32 cellular contexts compared by ENCODE assay signal in genomic region chr5:164341056-164341619, GRCh38.
A peak's percentile ranks its signal among the peaks of the same experiment; 100 is the strongest.
DNase-seq lines count a peak whose midpoint lies in the region; ATAC-seq and TF ChIP-seq lines count a peak whose summit lies in the region.
"Had no signal": no experiment of that assay in that cellular context is flagged by ENCODE, and none has a peak within 500 bp of the region (broad histone marks: within the 10 kb centered on the region; RNA-seq: fewer than 3 reads in every experiment).

No MANE protein-coding gene starts in this region.

- H3K9me3 Mint-ChIP-seq in osteocyte (ENCODE audit: unreplicated experiment): peaks cover 3% of the 10 kb centered on the region
- peaks cover 2 to 13% (median 3%) of the 10 kb centered on the region in 8 donors for H3K9me3 Mint-ChIP-seq in CD4-positive, alpha-beta memory T cell
- H3K9me3 Mint-ChIP-seq: mesothelial cell of epicardium had no signal

- intact Hi-C loops in CD4-positive, alpha-beta memory T cell (cut with micrococcal nuclease): no loop called here

- H3K36me3 Mint-ChIP-seq in osteocyte (ENCODE audit: unreplicated experiment): no peaks in the 10 kb centered on the region
- H3K36me3 Mint-ChIP-seq in CD4-positive, alpha-beta memory T cell: no peaks in the 10 kb centered on the region
- H3K36me3 Mint-ChIP-seq: mesothelial cell of epicardium, naive B cell, T-cell had no signal

- H3K4me3 Mint-ChIP-seq in osteocyte (ENCODE audit: unreplicated experiment): no peak overlapping the region
- H3K4me3 Mint-ChIP-seq in CD4-positive, alpha-beta memory T cell: no peak overlapping the region
- H3K4me3 Mint-ChIP-seq: activated CD4-positive, alpha-beta memory T cell treated with anti-CD3 and anti-CD28 coated beads, Interleukin-2, amount 10 ng/mL, durations not matched to agents 7 days and 5 days; B cell; mesothelial cell of epicardium; naive B cell; stimulated activated naive CD8-positive, alpha-beta T cell treated with anti-CD3 and anti-CD28 coated beads, Interleukin-15, amount 100 ng/mL, for 72 hours; T-cell had no signal

- no peaks in the 10 kb centered on the region for H3K27me3 ChIP-seq in CD4-positive, alpha-beta memory T cell (ENCODE audit: insufficient read depth, low read length)
- H3K27me3 ChIP-seq: pancreas, right atrium auricular region, thyroid gland had no signal

- no peak overlapping the region for H3K27ac ChIP-seq in CD4-positive, alpha-beta memory T cell (ENCODE audit: low read depth, low read length)
- H3K27ac ChIP-seq: HL-60, pancreas, right atrium auricular region, thyroid gland had no signal

- no peaks in the 10 kb centered on the region for H3K36me3 ChIP-seq in CD4-positive, alpha-beta memory T cell (ENCODE audit: insufficient read depth, low read length)
- H3K36me3 ChIP-seq: pancreas, right atrium auricular region, thyroid gland had no signal

- H3K27ac Mint-ChIP-seq in osteocyte (ENCODE audit: unreplicated experiment): no peak overlapping the region
- no peak overlapping the region for H3K27ac Mint-ChIP-seq in CD4-positive, alpha-beta memory T cell
- H3K27ac Mint-ChIP-seq: activated CD4-positive, alpha-beta memory T cell treated with anti-CD3 and anti-CD28 coated beads, Interleukin-2, amount 10 ng/mL, durations not matched to agents 7 days and 5 days; B cell; mesothelial cell of epicardium; stimulated activated naive CD8-positive, alpha-beta T cell treated with anti-CD3 and anti-CD28 coated beads, Interleukin-15, amount 100 ng/mL, for 72 hours; T-cell had no signal

- no peaks in the 10 kb centered on the region for H3K4me1 ChIP-seq in CD4-positive, alpha-beta memory T cell (ENCODE audit: insufficient read depth, low read length)
- H3K4me1 ChIP-seq: pancreas, right atrium auricular region, thyroid gland had no signal

- POLR2A ChIA-PET in CD4-positive, alpha-beta memory T cell (lab: Charles Lee; ENCODE audit: partially characterized antibody): no interaction called here

- H3K9me3 ChIP-seq in CD4-positive, alpha-beta memory T cell (ENCODE audit: control insufficient read depth in 1 of 2, low read length in 2 of 2): no peaks in the 10 kb centered on the region
- H3K9me3 ChIP-seq: pancreas, right atrium auricular region, thyroid gland had no signal

- no peak overlapping the region for H3K4me3 ChIP-seq in fibroblast of the aortic adventitia (ENCODE audit: low read depth, low read length)
- no peak overlapping the region for H3K4me3 ChIP-seq in CD4-positive, alpha-beta memory T cell (ENCODE audit: low read length in 2 of 2)
- H3K4me3 ChIP-seq: pancreas, right atrium auricular region, smooth muscle cell, thyroid gland had no signal

- CTCF ChIA-PET in CD4-positive, alpha-beta memory T cell (lab: Charles Lee; ENCODE audit: partially characterized antibody): no interaction called here

- no peaks in the 10 kb centered on the region for H3K27me3 Mint-ChIP-seq in osteocyte (ENCODE audit: unreplicated experiment)
- no peaks in the 10 kb centered on the region for H3K27me3 Mint-ChIP-seq in CD4-positive, alpha-beta memory T cell
- H3K27me3 Mint-ChIP-seq: activated CD4-positive, alpha-beta memory T cell treated with anti-CD3 and anti-CD28 coated beads, Interleukin-2, amount 10 ng/mL, durations not matched to agents 7 days and 5 days; B cell; stimulated activated naive CD8-positive, alpha-beta T cell treated with anti-CD3 and anti-CD28 coated beads, Interleukin-15, amount 100 ng/mL, for 72 hours; T-cell had no signal

- DNase-seq in NCI-H748 (lab: John Stamatoyannopoulos, UW; ENCODE audit: unreplicated experiment): peak; percentile 7
- DNase-seq in NCI-H748 treated with DMSO at 0.1 percent for 48 hours (lab: John Stamatoyannopoulos, UW): no peak
- peak; percentile 99 for DNase-seq in SK-MEL-5 (ENCODE audit: low read depth, low spot score)
- DNase-seq in fibroblast of the aortic adventitia (ENCODE audit: low read depth): peak; percentile 38
- DNase-seq in osteocyte (ENCODE audit: extremely low spot score, unreplicated experiment): no peak
- no peak for DNase-seq in T1000 (lab: John Stamatoyannopoulos, UW)
- DNase-seq in CD4-positive, alpha-beta memory T cell: no peak
- DNase-seq: activated CD4-positive, alpha-beta memory T cell treated with anti-CD3 and anti-CD28 coated beads, Interleukin-2, amount 10 ng/mL, durations not matched to agents 7 days and 5 days; central memory CD4-positive, alpha-beta T cell; dermis blood vessel endothelial cell; DMS53; H7; islet precursor cell; Karpas-422; left ventricle myocardium superior; MV-4-11; naive B cell; NCI-H2171; NCI-H524 treated with DMSO at 0.1 percent for 48 hours; pancreas; stimulated activated CD4-positive, alpha-beta T cell treated with anti-CD3 and anti-CD28 coated beads, Interleukin-1b, Interleukin-23, amount 100 ng/mL, for 48 hours; stimulated activated CD8-positive, alpha-beta memory T cell treated with anti-CD3 and anti-CD28 coated beads, Interleukin-4, amount 100 ng/mL, for 48 hours; stimulated activated naive CD8-positive, alpha-beta T cell treated with anti-CD3 and anti-CD28 coated beads, Interleukin-15, amount 100 ng/mL, for 72 hours; T-cell; thyroid gland had no signal

- in situ Hi-C loops in SK-MEL-5 (cut with HindIII; ENCODE audit: low pct_unique_long_range_greater_than_20kb, low sequenced_read_pairs): no loop called here

- no peak for TF ChIP-seq CTCF in fibroblast of the aortic adventitia (IDR thresholded peaks at IDR 0.05; ENCODE audit: insufficient read depth, low read length)
- TF ChIP-seq CTCF in osteocyte (IDR thresholded peaks at IDR 0.05): peak; percentile 24

- ATAC-seq in HG03039 (IDR thresholded peaks at IDR 0.05; ENCODE audit: unreplicated experiment): no peak
- ATAC-seq: activated CD4-positive, CD25-positive, alpha-beta regulatory T cell treated with anti-CD3 and anti-CD28 coated beads, Interleukin-2, amount 50 U/mL, for 24 hours; left ventricle myocardium superior; pancreas; stimulated activated naive CD8-positive, alpha-beta T cell treated with anti-CD3 and anti-CD28 coated beads, Interleukin-15, amount 100 ng/mL, for 72 hours; T-cell had no signal

- H3K4me1 Mint-ChIP-seq in osteocyte (ENCODE audit: unreplicated experiment): peaks cover 25% of the 10 kb centered on the region
- no peaks in the 10 kb centered on the region for H3K4me1 Mint-ChIP-seq in CD4-positive, alpha-beta memory T cell
- H3K4me1 Mint-ChIP-seq: activated CD4-positive, alpha-beta memory T cell treated with anti-CD3 and anti-CD28 coated beads, Interleukin-2, amount 10 ng/mL, durations not matched to agents 7 days and 5 days; B cell; naive B cell; stimulated activated naive CD8-positive, alpha-beta T cell treated with anti-CD3 and anti-CD28 coated beads, Interleukin-15, amount 100 ng/mL, for 72 hours; T-cell had no signal

Comparison
In these comparisons a context has a peak if more than half of its experiments do, and no peak if none do; other contexts are left out.
1. DNase-seq: peak in NCI-H748 (single experiment), SK-MEL-5 (single experiment) and fibroblast of the aortic adventitia (single experiment); none in NCI-H748 treated with DMSO at 0.1 percent for 48 hours (single experiment), osteocyte (single experiment), T1000 (single experiment) and CD4-positive, alpha-beta memory T cell (0 of 5).